In genomic region chr1:214604543-214604942, GRCh38 we compare ENCODE assay signal across 10 cellular contexts. TPM values are rescaled to one million over a fixed set of nuclear protein-coding genes. Genes with fewer than 3 reads are reported as not detected.
DNase-seq lines count a peak whose midpoint lies in the region; ATAC-seq and TF ChIP-seq lines count a peak whose summit lies in the region.
"Had no signal": no experiment of that assay in that cellular context is flagged by ENCODE, and none has a peak within 500 bp of the region (broad histone marks: within the 10 kb centered on the region; RNA-seq: fewer than 3 reads in every experiment).

No MANE protein-coding gene starts in this region.

- no peak overlapping the region for H3K27ac ChIP-seq in coronary artery
- H3K27ac ChIP-seq: adrenal gland had no signal

- intact Hi-C loops in activated CD4-positive, alpha-beta T cell treated with anti-CD3 and anti-CD28 coated beads for 36 hours (cut with DNase I, micrococcal nuclease), result loop anchor here (5.0 kb wide), 3 partner anchors 33 to 272 kb away; no protein-coding TSS in a partner anchor

- H3K9me3 Mint-ChIP-seq in activated CD4-positive, alpha-beta T cell treated with anti-CD3 and anti-CD28 coated beads for 36 hours (ENCODE audit: low read depth), result peaks cover 2% of the 10 kb centered on the region
- no peaks in the 10 kb centered on the region for H3K9me3 Mint-ChIP-seq in effector memory CD8-positive, alpha-beta T cell
- H3K9me3 Mint-ChIP-seq in progenitor cell of endocrine pancreas (ENCODE audit: low read depth), result peaks cover 5% of the 10 kb centered on the region

- H3K27ac Mint-ChIP-seq in activated CD4-positive, alpha-beta T cell treated with anti-CD3 and anti-CD28 coated beads for 36 hours, result peak overlapping the region; percentile 84
- peak overlapping the region in 1 of 2 donors; percentile 32 for H3K27ac Mint-ChIP-seq in effector memory CD8-positive, alpha-beta T cell
- H3K27ac Mint-ChIP-seq in progenitor cell of endocrine pancreas, result no peak overlapping the region

- POLR2A ChIA-PET in activated CD4-positive, alpha-beta T cell treated with anti-CD3 and anti-CD28 coated beads for 36 hours (lab: Charles Lee), result interaction anchor here (0.7 to 1.2 kb wide), 5 partner anchors 26 to 944 kb away, joined by 3 to 6 read pairs (median 3); no protein-coding TSS in a partner anchor

- H3K9me3 ChIP-seq in NT2/D1 (ENCODE audit: insufficient read depth, low read length), result peaks cover 3% of the 10 kb centered on the region; the same call in 1 of the 2 replicates
- H3K9me3 ChIP-seq: adrenal gland had no signal

- peaks cover 13% of the 10 kb centered on the region for H3K36me3 Mint-ChIP-seq in activated CD4-positive, alpha-beta T cell treated with anti-CD3 and anti-CD28 coated beads for 36 hours (ENCODE audit: low read depth)
- H3K36me3 Mint-ChIP-seq in effector memory CD8-positive, alpha-beta T cell (ENCODE audit: insufficient read depth), result peaks cover 12% of the 10 kb centered on the region
- peaks cover 11% of the 10 kb centered on the region for H3K36me3 Mint-ChIP-seq in progenitor cell of endocrine pancreas (ENCODE audit: insufficient read depth)

- H3K9ac ChIP-seq in NT2/D1 (ENCODE audit: insufficient read length, low read depth), result peak overlapping the region; percentile 85

- DNase-seq in activated CD4-positive, alpha-beta T cell treated with anti-CD3 and anti-CD28 coated beads for 36 hours, result no peak
- DNase-seq in activated CD4-positive, alpha-beta T cell treated with anti-CD3 and anti-CD28 coated beads, Interleukin-2, amount 50 U/mL, for 1 hour, result no peak
- DNase-seq in NT2/D1 (ENCODE audit: low read depth, low spot score), result no peak
- no peak for DNase-seq in effector memory CD8-positive, alpha-beta T cell
- no peak for DNase-seq in progenitor cell of endocrine pancreas (ENCODE audit: low spot score, unreplicated experiment)
- DNase-seq in middle frontal gyrus (ENCODE audit: extremely low spot score, low spot score), result no peak
- DNase-seq in NCI-H187 (lab: John Stamatoyannopoulos, UW), result no peak
- DNase-seq in coronary artery (ENCODE audit: low spot score), result no peak
- DNase-seq: adrenal gland, NCI-H524 treated with DMSO at 0.1 percent for 48 hours had no signal

- CTCF ChIA-PET in activated CD4-positive, alpha-beta T cell treated with anti-CD3 and anti-CD28 coated beads for 36 hours (lab: Charles Lee), result interaction anchor here (0.9 to 2.6 kb wide), 5 partner anchors 9 to 343 kb away, joined by 3 to 6 read pairs (median 4); no protein-coding TSS in a partner anchor

- ATAC-seq in activated CD4-positive, alpha-beta T cell treated with anti-CD3 and anti-CD28 coated beads for 36 hours, result no peak
- ATAC-seq in effector memory CD8-positive, alpha-beta T cell (replicated peaks), result no peak

- TF ChIP-seq CTCF in progenitor cell of endocrine pancreas (IDR thresholded peaks at IDR 0.05; ENCODE audit: unreplicated experiment) (no peak), coronary artery (IDR thresholded peaks at IDR 0.05) (no peak)

- H3K27me3 Mint-ChIP-seq in activated CD4-positive, alpha-beta T cell treated with anti-CD3 and anti-CD28 coated beads for 36 hours, result no peaks in the 10 kb centered on the region
- no peaks in the 10 kb centered on the region for H3K27me3 Mint-ChIP-seq in effector memory CD8-positive, alpha-beta T cell
- H3K27me3 Mint-ChIP-seq in progenitor cell of endocrine pancreas, result peaks cover 2% of the 10 kb centered on the region

- peaks cover 20% of the 10 kb centered on the region for H3K4me1 Mint-ChIP-seq in activated CD4-positive, alpha-beta T cell treated with anti-CD3 and anti-CD28 coated beads for 36 hours
- peaks cover 11% of the 10 kb centered on the region in 2 donors for H3K4me1 Mint-ChIP-seq in effector memory CD8-positive, alpha-beta T cell (ENCODE audit: low read depth in 2 of 2)
- peaks cover 12% of the 10 kb centered on the region for H3K4me1 Mint-ChIP-seq in progenitor cell of endocrine pancreas (ENCODE audit: low read depth)

- H3K4me3 ChIP-seq in NT2/D1 (ENCODE audit: insufficient read length, low read depth) (peak overlapping the region; percentile 90), coronary artery (no peak overlapping the region)

- peak overlapping the region; percentile 95 for H3K4me3 Mint-ChIP-seq in activated CD4-positive, alpha-beta T cell treated with anti-CD3 and anti-CD28 coated beads for 36 hours
- peak overlapping the region; percentile 87 to 96 for H3K4me3 Mint-ChIP-seq in effector memory CD8-positive, alpha-beta T cell
- peak overlapping the region; percentile 93 for H3K4me3 Mint-ChIP-seq in progenitor cell of endocrine pancreas (ENCODE audit: low read depth)

- H3K27me3 ChIP-seq in NT2/D1 (ENCODE audit: insufficient read depth, insufficient read length), result no peaks in the 10 kb centered on the region
- H3K27me3 ChIP-seq: adrenal gland had no signal

- peaks cover 31% of the 10 kb centered on the region for H3K36me3 ChIP-seq in NT2/D1 (ENCODE audit: insufficient read depth, insufficient read length, low read length)
- H3K36me3 ChIP-seq: adrenal gland had no signal

- H3K4me1 ChIP-seq in NT2/D1 (ENCODE audit: insufficient read depth, insufficient read length), result no peaks in the 10 kb centered on the region

RNA-seq across cellular contexts. Expression of gene CENPF, which starts 1.5 kb away (rescaled TPM):
- 100 to 1,000 TPM; 102 to 107 TPM for total RNA-seq in activated CD4-positive, alpha-beta T cell treated with anti-CD3 and anti-CD28 coated beads for 36 hours
- 62.1 and 62.8 TPM in 2 replicates for total RNA-seq in progenitor cell of endocrine pancreas

RNA-seq across cellular contexts. Expression of gene PTPN14, which starts 53.1 kb away (rescaled TPM):
- total RNA-seq in activated CD4-positive, alpha-beta T cell treated with anti-CD3 and anti-CD28 coated beads for 36 hours, result 1 to 10 TPM; 4.1 to 4.3 TPM
- 37.0 and 43.3 TPM in 2 replicates for total RNA-seq in progenitor cell of endocrine pancreas
